1 cellular context compared by ENCODE assay signal in the genomic region with DNA sequence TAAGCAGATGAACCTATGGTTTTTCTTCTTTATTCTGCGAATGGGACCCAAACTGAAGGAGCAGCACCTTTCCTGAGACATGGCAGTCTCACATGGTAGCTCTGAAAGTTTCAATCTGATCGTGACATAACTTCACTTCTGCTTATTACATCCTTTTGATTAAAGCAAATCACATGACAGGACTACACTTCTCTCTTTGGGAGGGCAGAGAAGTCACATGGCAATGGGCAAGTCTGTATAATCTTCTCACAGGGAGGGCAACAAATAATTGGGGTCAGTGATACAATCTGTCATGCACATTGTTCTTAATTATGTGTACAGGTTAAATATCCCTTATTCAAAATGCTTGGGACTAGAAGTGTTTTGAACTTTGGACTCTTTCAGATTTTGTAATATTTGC.
TF ChIP-seq lines count a peak whose summit lies in the region.

No MANE protein-coding gene starts in this region.

TF ChIP-seq in HepG2, 621 proteins besides CTCF, POLR2A, EP300 and RAD21:
- TF ChIP-seq PREB (CRISPR knock-in tag; IDR thresholded peaks at IDR 0.05) (no peak), SRSF9 (IDR thresholded peaks at IDR 0.05; ENCODE audit: borderline replicate concordance, insufficient read depth, low read depth, low read length, poor library complexity, severe bottlenecking) (no peak), RAD51 (IDR thresholded peaks at IDR 0.05; ENCODE audit: borderline replicate concordance) (no peak), SKI (IDR thresholded peaks at IDR 0.05; ENCODE audit: partially characterized antibody) (no peak), KMT2A (CRISPR knock-in tag; IDR thresholded peaks at IDR 0.05) (no peak), AGO2 (optimal IDR thresholded peaks at IDR 0.05; ENCODE audit: low read depth, low read length) (no peak), IKZF5 (CRISPR knock-in tag; IDR thresholded peaks at IDR 0.05) (no peak), PRMT3 (CRISPR knock-in tag; IDR thresholded peaks at IDR 0.05; ENCODE audit: borderline replicate concordance, low read depth) (no peak), GFI1 (CRISPR knock-in tag; IDR thresholded peaks at IDR 0.05; ENCODE audit: borderline replicate concordance) (no peak), ZNF781 (CRISPR knock-in tag; IDR thresholded peaks at IDR 0.05; ENCODE audit: borderline replicate concordance, not compliant biosample characterization) (no peak)
- TF ChIP-seq, protein P1, sequence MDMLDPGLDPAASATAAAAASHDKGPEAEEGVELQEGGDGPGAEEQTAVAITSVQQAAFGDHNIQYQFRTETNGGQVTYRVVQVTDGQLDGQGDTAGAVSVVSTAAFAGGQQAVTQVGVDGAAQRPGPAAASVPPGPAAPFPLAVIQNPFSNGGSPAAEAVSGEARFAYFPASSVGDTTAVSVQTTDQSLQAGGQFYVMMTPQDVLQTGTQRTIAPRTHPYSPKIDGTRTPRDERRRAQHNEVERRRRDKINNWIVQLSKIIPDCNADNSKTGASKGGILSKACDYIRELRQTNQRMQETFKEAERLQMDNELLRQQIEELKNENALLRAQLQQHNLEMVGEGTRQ (IDR thresholded peaks at IDR 0.05; ENCODE audit: low read depth, low read length) = no peak
- TF ChIP-seq, protein P1 (CRISPR knock-in tag; IDR thresholded peaks at IDR 0.05; ENCODE audit: borderline replicate concordance) = no peak
- TF ChIP-seq, protein P2, sequence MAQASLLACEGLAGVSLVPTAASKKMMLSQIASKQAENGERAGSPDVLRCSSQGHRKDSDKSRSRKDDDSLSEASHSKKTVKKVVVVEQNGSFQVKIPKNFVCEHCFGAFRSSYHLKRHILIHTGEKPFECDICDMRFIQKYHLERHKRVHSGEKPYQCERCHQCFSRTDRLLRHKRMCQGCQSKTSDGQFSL (CRISPR knock-in tag; IDR thresholded peaks at IDR 0.05) = no peak
